In the genomic region with DNA sequence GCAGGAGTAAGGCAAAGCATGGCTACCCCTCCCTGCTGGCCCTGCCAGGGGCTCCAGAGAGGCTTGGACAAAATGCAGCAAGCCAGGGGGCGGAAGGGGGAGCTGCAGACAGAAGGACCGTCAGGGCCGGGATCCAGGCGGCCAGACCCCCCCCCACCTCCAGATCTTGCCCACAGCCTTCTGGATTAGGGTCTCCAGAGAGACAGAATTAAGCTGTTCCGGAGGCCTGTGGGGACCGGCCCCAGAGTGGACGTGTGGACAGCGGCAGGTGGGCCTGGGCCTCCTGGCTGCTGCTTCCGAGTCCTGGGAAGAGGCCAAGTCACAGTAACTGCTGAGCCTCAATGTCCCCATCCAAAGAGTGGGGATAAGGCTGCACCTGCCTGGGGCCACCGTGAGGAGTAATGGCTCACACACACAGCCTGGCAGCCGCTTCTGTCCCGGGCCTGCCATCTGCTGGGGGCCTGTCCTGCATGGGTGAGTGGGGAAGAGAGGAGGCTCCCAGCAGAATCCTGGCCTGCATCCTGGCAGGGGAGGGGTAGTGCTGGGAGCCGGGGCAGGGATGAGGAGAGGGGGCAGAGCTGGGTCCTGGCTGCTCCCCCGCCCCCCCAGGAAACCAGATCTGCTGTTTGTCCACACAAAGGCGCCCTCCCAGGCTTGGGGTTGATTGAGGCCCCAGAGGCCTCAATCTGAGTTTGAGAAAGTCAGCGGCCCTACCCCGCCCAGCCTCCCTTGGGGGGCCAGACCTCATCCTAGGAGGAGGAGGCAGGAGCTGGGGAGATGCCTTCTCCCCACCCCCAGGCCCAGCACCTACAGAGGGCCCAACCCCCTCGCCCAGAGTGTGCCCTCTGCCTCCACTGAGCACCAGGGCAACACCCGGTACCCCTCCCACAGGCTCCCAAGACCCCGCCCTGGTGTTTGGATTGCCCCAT, we compare ENCODE assay signal across 10 cellular contexts. TPM values are rescaled to one million over a fixed set of nuclear protein-coding genes. Genes with fewer than 3 reads are reported as not detected.
A peak's percentile ranks its signal among the peaks of the same experiment; 100 is the strongest.
DNase-seq lines count a peak whose midpoint lies in the region; ATAC-seq and TF ChIP-seq lines count a peak whose summit lies in the region.
"Had no signal": no experiment of that assay in that cellular context is flagged by ENCODE, and none has a peak within 500 bp of the region (broad histone marks: within the 10 kb centered on the region; RNA-seq: fewer than 3 reads in every experiment).

No MANE protein-coding gene starts in this region.

- H3F3A ChIP-seq in DOHH2 (ENCODE audit: control insufficient read depth, insufficient read depth), result peaks cover 9% of the 10 kb centered on the region; the same call in 1 of the 2 replicates

- in situ Hi-C loops in Panc1 (cut with HindIII; ENCODE audit: low pct_unique_long_range_greater_than_20kb, low sequenced_read_pairs), result no loop called here

- intact Hi-C loops in Panc1 (cut with micrococcal nuclease; ENCODE audit: unreplicated experiment) (no loop called here), Right ventricle myocardium superior (cut with DNase I) (no loop called here), ovary (cut with DNase I) (loop anchor here in 1 of 4 donors (10.0 kb wide), 1 partner anchor 58 kb away; a partner anchor contains a TSS)

- TF ChIP-seq CTCF in DOHH2 (IDR thresholded peaks at IDR 0.05; ENCODE audit: low read depth, low read length, poor library complexity, severe bottlenecking) (peak; percentile 16), Panc1 (IDR thresholded peaks at IDR 0.05) (no peak; the same call in 1 of the 2 replicates), ovary (IDR thresholded peaks at IDR 0.05) (no peak)

- H3K27ac ChIP-seq in DOHH2 (ENCODE audit: low read depth, low read length) (no peak overlapping the region), Panc1 (ENCODE audit: low read length) (peak overlapping the region; percentile 88), ovary (no peak overlapping the region)

- no peaks in the 10 kb centered on the region for H3K9me2 ChIP-seq in DOHH2 (replicated peaks; ENCODE audit: control insufficient read depth, low read length)

- no peaks in the 10 kb centered on the region for H3K36me3 ChIP-seq in DOHH2 (ENCODE audit: control insufficient read depth, low read length)
- H3K36me3 ChIP-seq in Panc1 (ENCODE audit: control insufficient read depth, insufficient read depth, low read length), result no peaks in the 10 kb centered on the region; the same call in 1 of the 2 replicates
- no peaks in the 10 kb centered on the region for H3K36me3 ChIP-seq in ovary

- peaks cover 6% of the 10 kb centered on the region; the same call in 1 of the 2 replicates for H4K20me1 ChIP-seq in DOHH2 (ENCODE audit: control insufficient read depth, insufficient read depth, low read depth, low read length)

- H3K27me3 ChIP-seq in DOHH2 (ENCODE audit: control insufficient read depth, low read length), result peaks cover 9% of the 10 kb centered on the region
- H3K27me3 ChIP-seq in Panc1 (ENCODE audit: control insufficient read depth, insufficient read depth, low read length), result no peaks in the 10 kb centered on the region
- H3K27me3 ChIP-seq in ovary, result peaks cover 2% of the 10 kb centered on the region

- H3K4me2 ChIP-seq in DOHH2 (ENCODE audit: low read length), result no peak overlapping the region

- H3K4me1 ChIP-seq in DOHH2 (ENCODE audit: control insufficient read depth, low read length) (peaks cover 40% of the 10 kb centered on the region), Panc1 (ENCODE audit: control insufficient read depth, insufficient read depth, low read length) (peaks cover 70% of the 10 kb centered on the region), ovary (ENCODE audit: insufficient read depth) (peaks cover 2% of the 10 kb centered on the region)

- no peak for TF ChIP-seq EP300 in ovary (IDR thresholded peaks at IDR 0.05)

- ATAC-seq in Panc1 (no peak), Right ventricle myocardium superior (ENCODE audit: poor library complexity) (no peak)
- ATAC-seq: CD8-positive, alpha-beta T cell had no signal

- no peak for DNase-seq in Panc1 (ENCODE audit: low read depth, low spot score)
- DNase-seq in Right ventricle myocardium superior, result peak; percentile 56
- DNase-seq in ovary, result peak in 3 of 5 donors; percentile 16 to 19 (median 19)
- DNase-seq in GM19238 (ENCODE audit: insufficient read length, low spot score), result no peak
- no peak for DNase-seq in activated naive CD4-positive, alpha-beta T cell treated with anti-CD3 and anti-CD28 coated beads, Interleukin-2, amount 50 U/mL, for 16 hours
- DNase-seq in T-helper 2 cell, result no peak
- no peak for DNase-seq in stimulated activated CD8-positive, alpha-beta memory T cell treated with anti-CD3 and anti-CD28 coated beads, Interleukin-4, amount 100 ng/mL, for 48 hours
- DNase-seq: CD8-positive, alpha-beta T cell; NCI-H1417 treated with DMSO at 0.1 percent for 48 hours had no signal

- no TSS peak for BruUV-seq in Panc1 (replicated peaks; lab: Mats Ljungman, UMichigan)

- H3K9me3 ChIP-seq in DOHH2 (ENCODE audit: control insufficient read depth, insufficient read depth, low read length) (no peaks in the 10 kb centered on the region), Panc1 (ENCODE audit: control insufficient read depth, insufficient read depth, low read depth, low read length) (no peaks in the 10 kb centered on the region), ovary (no peaks in the 10 kb centered on the region)

- WGBS in ovary, 3 donors, result 66 to 76% (median 76%) methylated on average over 20 of the region's 20 CpGs

- H3K4me3 ChIP-seq in DOHH2 (ENCODE audit: low read length) (no peak overlapping the region), Panc1 (ENCODE audit: low read depth in 2 of 2, low read length in 2 of 2) (peak overlapping the region; percentile 89 to 96), ovary (no peak overlapping the region)

- peaks cover 22% of the 10 kb centered on the region for H3K79me2 ChIP-seq in DOHH2 (ENCODE audit: control insufficient read depth, low read length)

- POLR2A ChIA-PET in Panc1 (lab: Charles Lee), result interaction anchor here (0.6 kb wide), 2 partner anchors 11 to 108 kb away, joined by 3 to 12 read pairs; no protein-coding TSS in a partner anchor

- TF ChIP-seq POLR2A in ovary (IDR thresholded peaks at IDR 0.05), result no peak

- CTCF ChIA-PET in Panc1 (lab: Charles Lee), result interaction anchor here (0.7 to 1.4 kb wide), 3 partner anchors 15 to 61 kb away, joined by 3 to 8 read pairs (median 4); a partner anchor contains a TSS

RNA-seq across cellular contexts. Expression of a gene that starts 3.9 kb away (rescaled TPM):
- total RNA-seq in Panc1 (2021; ENCODE audit: unreplicated experiment) (497 TPM), Right ventricle myocardium superior (79.6 TPM), ovary (100 to 1,000 TPM in 1 of 7 donors, 10 to 100 TPM in 6; 24.7 to 115 (median 51.2) TPM)
- 508 TPM for polyA plus RNA-seq in Panc1 (2012; ENCODE audit: insufficient read length)
- polyA plus RNA-seq in ovary, result 10 to 100 TPM in 1 of 2 donors, 1 to 10 TPM in 1; 4.7 to 42.2 TPM

RNA-seq across cellular contexts. Expression of a gene that starts 23.6 kb away (rescaled TPM):
- 1,761 TPM for total RNA-seq in Panc1 (2021; ENCODE audit: unreplicated experiment)
- 4,052 TPM for polyA plus RNA-seq in Panc1 (2012; ENCODE audit: insufficient read length)
- total RNA-seq in Right ventricle myocardium superior, result 732 TPM
- total RNA-seq in ovary, result 1,000 to 10,000 TPM; 2,424 to 8,739 (median 2,977) TPM
- 1,000 to 10,000 TPM; 1,038 to 9,967 TPM for polyA plus RNA-seq in ovary

RNA-seq across cellular contexts. Expression of a gene that starts 43.8 kb away (rescaled TPM):
- total RNA-seq in Panc1 (2021; ENCODE audit: unreplicated experiment), result 9.8 TPM
- polyA plus RNA-seq in Panc1 (2012; ENCODE audit: insufficient read length), result 12.0 TPM
- total RNA-seq in Right ventricle myocardium superior, result 15.0 TPM
- 1 to 10 TPM; 3.6 to 7.0 (median 4.9) TPM for total RNA-seq in ovary
- polyA plus RNA-seq in ovary, result 1 to 10 TPM; 2.7 to 4.1 TPM

Comparison
In these comparisons a context has a peak if more than half of its experiments do, and no peak if none do; other contexts are left out.
1. H3K4me3 ChIP-seq: peak in Panc1 (2 of 2); none in DOHH2 (single experiment) and ovary (single experiment).
2. DNase-seq: peak in Right ventricle myocardium superior (single experiment) and ovary (3 of 5); none in Panc1 (single experiment), GM19238 (single experiment), activated naive CD4-positive, alpha-beta T cell treated with anti-CD3 and anti-CD28 coated beads, Interleukin-2, amount 50 U/mL, for 16 hours (single experiment), T-helper 2 cell (0 of 5) and stimulated activated CD8-positive, alpha-beta memory T cell treated with anti-CD3 and anti-CD28 coated beads, Interleukin-4, amount 100 ng/mL, for 48 hours (single experiment).